Comparison of ENCODE assay signal across 17 cellular contexts in the genomic region with DNA sequence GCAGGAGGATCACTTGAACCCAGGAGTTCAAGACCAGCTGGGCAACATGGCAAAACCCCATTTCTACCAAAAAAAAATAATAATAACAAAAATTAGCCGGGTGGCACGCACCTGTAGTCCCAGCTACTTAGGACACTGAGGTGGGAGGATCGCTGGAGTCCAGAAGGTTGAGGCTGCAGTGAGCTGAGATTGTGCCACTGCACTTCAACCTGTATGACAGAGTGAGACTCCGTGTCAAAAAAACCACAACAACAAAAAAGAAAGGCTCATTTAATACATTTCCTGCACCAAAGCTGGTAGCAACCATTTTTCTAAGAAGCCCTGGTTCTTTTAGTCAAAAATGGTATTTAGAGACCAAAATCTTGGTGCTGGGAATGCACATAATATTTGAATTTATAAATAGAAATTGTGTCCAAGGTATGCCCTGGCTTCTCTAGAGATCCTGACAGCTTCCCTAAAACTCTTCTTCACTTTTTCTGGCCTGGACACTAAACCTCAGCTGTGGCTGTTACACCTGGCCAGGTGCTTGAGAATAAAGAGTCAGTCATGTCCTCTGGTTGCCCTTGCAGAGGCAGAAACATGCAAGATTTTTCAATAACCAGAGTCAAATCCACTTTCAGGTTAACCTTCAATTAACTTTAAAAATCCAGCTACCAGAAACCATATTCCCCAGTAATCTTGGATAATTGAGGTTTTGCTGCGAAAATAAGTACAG. TPM values are rescaled to one million over a fixed set of nuclear protein-coding genes. Genes with fewer than 3 reads are reported as not detected.
DNase-seq lines count a peak whose midpoint lies in the region; ATAC-seq and TF ChIP-seq lines count a peak whose summit lies in the region.
"Had no signal": no experiment of that assay in that cellular context is flagged by ENCODE, and none has a peak within 500 bp of the region (broad histone marks: within the 10 kb centered on the region; RNA-seq: fewer than 3 reads in every experiment).

No MANE protein-coding gene starts in this region.

- H3K27ac ChIP-seq in OCI-LY7 (ENCODE audit: low read depth, low read length, poor library complexity, severe bottlenecking): no peak overlapping the region
- H3K27ac ChIP-seq: 22Rv1, A549, C4-2B had no signal

- CTCF ChIA-PET in OCI-LY7 (lab: Charles Lee; ENCODE audit: unreplicated experiment): interaction anchor here (0.5 kb wide), 1 partner anchor 389 kb away, joined by 9 read pairs; no protein-coding TSS in a partner anchor

- DNase-seq in DMS53 (lab: John Stamatoyannopoulos, UW) (peak; percentile 25), DMS53 treated with DMSO at 0.1 percent for 48 hours (lab: John Stamatoyannopoulos, UW; ENCODE audit: unreplicated experiment) (no peak), OCI-LY7 (ENCODE audit: low spot score) (no peak), posterior vena cava (ENCODE audit: low spot score) (peak; percentile 1), NCI-H146 (lab: John Stamatoyannopoulos, UW) (no peak)
- DNase-seq: AML-193; Caco-2; CD4-positive, alpha-beta T cell; DMS79 treated with DMSO at 0.1 percent for 48 hours; GF-D8; HCEC 1CT had no signal

- TF ChIP-seq CTCF in OCI-LY7 (conservative IDR thresholded peaks at IDR 0.05; ENCODE audit: low read length): no peak

- intact Hi-C loops in OCI-LY7 (cut with micrococcal nuclease; ENCODE audit: unreplicated experiment) (no loop called here), posterior vena cava (cut with DNase I) (no loop called here)

- H2AFZ ChIP-seq in OCI-LY7 (ENCODE audit: low read length): no peak overlapping the region
- H2AFZ ChIP-seq: GM23338 had no signal

- H3K4me1 ChIP-seq in OCI-LY7 (ENCODE audit: insufficient read depth, low read length, poor library complexity, severe bottlenecking): peaks cover 46% of the 10 kb centered on the region
- H3K4me1 ChIP-seq: Caco-2 had no signal

- H3K4me2 ChIP-seq in OCI-LY7 (ENCODE audit: low read length): 0 out of 2 replicates have a peak overlapping the region, but pooled peaks have one; percentile 5
- H3K4me2 ChIP-seq: A549, GM23338 had no signal

- H4K20me1 ChIP-seq in OCI-LY7 (ENCODE audit: insufficient read depth, low read length): no peaks in the 10 kb centered on the region

- no peaks in the 10 kb centered on the region for H3K36me3 ChIP-seq in OCI-LY7 (ENCODE audit: insufficient read depth, low read length)

- H3K79me2 ChIP-seq in OCI-LY7 (ENCODE audit: insufficient read depth, low read depth, low read length): no peaks in the 10 kb centered on the region

- H3K9me2 ChIP-seq in OCI-LY7 (ENCODE audit: insufficient read depth, low read length): no peaks in the 10 kb centered on the region

- ATAC-seq in GM21447 (IDR thresholded peaks at IDR 0.05; ENCODE audit: unreplicated experiment) (no peak), HG03139 (IDR thresholded peaks at IDR 0.05; ENCODE audit: unreplicated experiment) (no peak)
- ATAC-seq: A549, GM23338 had no signal

- POLR2A ChIA-PET in OCI-LY7 (lab: Charles Lee): interaction anchor here (0.8 to 1.2 kb wide), 3 partner anchors 8 to 440 kb away, joined by 3 to 8 read pairs (median 4); no protein-coding TSS in a partner anchor

- BruUV-seq in OCI-LY7 (replicated peaks; lab: Mats Ljungman, UMichigan): no TSS peak

- H3K9me3 ChIP-seq in OCI-LY7 (ENCODE audit: low read length): no peaks in the 10 kb centered on the region
- H3K9me3 ChIP-seq: Caco-2 had no signal

- H3K4me3 ChIP-seq in OCI-LY7 (ENCODE audit: low read depth, low read length, poor library complexity, severe bottlenecking): no peak overlapping the region
- H3K4me3 ChIP-seq: A549, GM23338 had no signal

RNA-seq across cellular contexts. Expression of a gene that starts 35.9 kb away (rescaled TPM):
- total RNA-seq in OCI-LY7 (2014; rRNA removed; shearing (Covaris generic)): not detected in 2 replicates
- total RNA-seq in OCI-LY7 (2022): 0.23 and 0.52 TPM in 2 replicates
- total RNA-seq in posterior vena cava: 1 to 10 TPM; 2.7 to 4.5 TPM
- total RNA-seq: Caco-2; CD4-positive, alpha-beta T cell had no signal

Comparison
In these comparisons a context has a peak if more than half of its experiments do, and no peak if none do; other contexts are left out.
1. DNase-seq: peak in DMS53 (single experiment) and posterior vena cava (single experiment); none in DMS53 treated with DMSO at 0.1 percent for 48 hours (single experiment), OCI-LY7 (single experiment) and NCI-H146 (single experiment).